1 cellular context compared by ENCODE assay signal in the genomic region with DNA sequence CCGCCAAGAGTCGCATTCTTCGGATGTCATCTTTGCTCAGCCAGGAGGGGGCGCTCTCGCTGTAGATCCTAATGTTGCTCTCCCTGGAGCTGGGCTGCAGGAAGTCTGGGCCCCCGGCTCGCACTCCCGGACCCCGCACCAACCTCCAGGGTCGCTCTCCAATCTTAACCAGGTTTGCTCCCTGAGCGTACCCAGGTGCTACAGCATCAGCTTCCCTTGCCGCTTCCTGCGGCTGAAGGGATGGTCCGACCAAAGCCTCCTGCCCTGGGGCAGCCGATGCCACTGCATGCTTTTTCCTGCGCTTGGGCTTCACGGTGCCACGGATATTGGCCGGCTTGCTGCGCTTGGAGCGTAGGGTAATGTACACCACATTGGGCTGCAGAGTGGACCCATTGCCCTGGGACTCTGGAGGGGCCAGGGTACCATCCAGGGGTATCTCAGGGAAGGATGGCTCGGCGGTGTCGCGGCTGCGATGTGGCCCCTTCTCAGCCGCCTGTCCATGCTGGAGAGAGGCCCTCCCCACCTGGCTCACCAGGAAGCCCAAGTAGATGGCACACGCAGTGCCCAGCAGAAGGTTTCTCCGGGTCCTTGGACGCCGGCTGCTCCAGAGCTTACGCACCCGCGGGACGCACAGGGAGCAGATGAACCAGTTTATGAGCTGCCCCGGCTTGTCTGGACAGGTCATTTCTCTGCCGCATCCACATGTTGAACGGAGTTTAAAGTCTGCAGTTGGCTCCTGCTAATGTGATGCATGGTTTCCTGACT.
TF ChIP-seq lines count a peak whose summit lies in the region.

No MANE protein-coding gene starts in this region.

TF ChIP-seq in HepG2, 621 proteins besides CTCF, POLR2A, EP300 and RAD21 (continued from another document and continues in another):
- TF ChIP-seq, protein P1, sequence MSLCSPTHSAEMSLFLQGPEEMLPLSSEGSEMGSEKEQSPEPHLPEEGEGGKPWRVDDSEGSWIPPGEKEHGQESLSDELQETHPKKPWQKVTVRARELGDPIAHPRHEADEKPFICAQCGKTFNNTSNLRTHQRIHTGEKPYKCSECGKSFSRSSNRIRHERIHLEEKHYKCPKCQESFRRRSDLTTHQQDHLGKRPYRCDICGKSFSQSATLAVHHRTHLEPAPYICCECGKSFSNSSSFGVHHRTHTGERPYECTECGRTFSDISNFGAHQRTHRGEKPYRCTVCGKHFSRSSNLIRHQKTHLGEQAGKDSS (CRISPR knock-in tag; IDR thresholded peaks at IDR 0.05; ENCODE audit: borderline replicate concordance, low read depth): peak; percentile 72; the same call in 1 of the 2 replicates
- TF ChIP-seq ZNF572 (CRISPR knock-in tag; IDR thresholded peaks at IDR 0.05): peak; percentile 59; the same call in 1 of the 2 replicates
- no peak for TF ChIP-seq IKZF1 (IDR thresholded peaks at IDR 0.05)
- TF ChIP-seq DR1 (CRISPR knock-in tag; IDR thresholded peaks at IDR 0.05): 0 out of 2 replicates have a peak, but pooled peaks have one; percentile 20
- TF ChIP-seq ZNF678 (CRISPR knock-in tag; IDR thresholded peaks at IDR 0.05): no peak
- TF ChIP-seq ZNF674 (CRISPR knock-in tag; IDR thresholded peaks at IDR 0.05; ENCODE audit: low read depth): no peak
- TF ChIP-seq ZNF772 (CRISPR knock-in tag; IDR thresholded peaks at IDR 0.05): peak; percentile 29; the same call in 1 of the 2 replicates
- TF ChIP-seq ZKSCAN5 (CRISPR knock-in tag; IDR thresholded peaks at IDR 0.05): no peak
- TF ChIP-seq, protein P2, sequence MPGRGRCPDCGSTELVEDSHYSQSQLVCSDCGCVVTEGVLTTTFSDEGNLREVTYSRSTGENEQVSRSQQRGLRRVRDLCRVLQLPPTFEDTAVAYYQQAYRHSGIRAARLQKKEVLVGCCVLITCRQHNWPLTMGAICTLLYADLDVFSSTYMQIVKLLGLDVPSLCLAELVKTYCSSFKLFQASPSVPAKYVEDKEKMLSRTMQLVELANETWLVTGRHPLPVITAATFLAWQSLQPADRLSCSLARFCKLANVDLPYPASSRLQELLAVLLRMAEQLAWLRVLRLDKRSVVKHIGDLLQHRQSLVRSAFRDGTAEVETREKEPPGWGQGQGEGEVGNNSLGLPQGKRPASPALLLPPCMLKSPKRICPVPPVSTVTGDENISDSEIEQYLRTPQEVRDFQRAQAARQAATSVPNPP (CRISPR knock-in tag; IDR thresholded peaks at IDR 0.05): no peak
- no peak for TF ChIP-seq ZEB1 (IDR thresholded peaks at IDR 0.05; ENCODE audit: insufficient replicate concordance, low read depth)
- TF ChIP-seq IRF2 (CRISPR knock-in tag; IDR thresholded peaks at IDR 0.05): no peak
- no peak for TF ChIP-seq EHMT2 (IDR thresholded peaks at IDR 0.05; ENCODE audit: borderline replicate concordance, low read depth, low read length)
- no peak for TF ChIP-seq MAFK (conservative IDR thresholded peaks at IDR 0.05 in 1 of 2, IDR thresholded peaks at IDR 0.05 in 1 of 2; ENCODE audit: low read length in 2 of 2)
- TF ChIP-seq ZNF713 (CRISPR knock-in tag; IDR thresholded peaks at IDR 0.05): no peak
- TF ChIP-seq, protein P3, sequence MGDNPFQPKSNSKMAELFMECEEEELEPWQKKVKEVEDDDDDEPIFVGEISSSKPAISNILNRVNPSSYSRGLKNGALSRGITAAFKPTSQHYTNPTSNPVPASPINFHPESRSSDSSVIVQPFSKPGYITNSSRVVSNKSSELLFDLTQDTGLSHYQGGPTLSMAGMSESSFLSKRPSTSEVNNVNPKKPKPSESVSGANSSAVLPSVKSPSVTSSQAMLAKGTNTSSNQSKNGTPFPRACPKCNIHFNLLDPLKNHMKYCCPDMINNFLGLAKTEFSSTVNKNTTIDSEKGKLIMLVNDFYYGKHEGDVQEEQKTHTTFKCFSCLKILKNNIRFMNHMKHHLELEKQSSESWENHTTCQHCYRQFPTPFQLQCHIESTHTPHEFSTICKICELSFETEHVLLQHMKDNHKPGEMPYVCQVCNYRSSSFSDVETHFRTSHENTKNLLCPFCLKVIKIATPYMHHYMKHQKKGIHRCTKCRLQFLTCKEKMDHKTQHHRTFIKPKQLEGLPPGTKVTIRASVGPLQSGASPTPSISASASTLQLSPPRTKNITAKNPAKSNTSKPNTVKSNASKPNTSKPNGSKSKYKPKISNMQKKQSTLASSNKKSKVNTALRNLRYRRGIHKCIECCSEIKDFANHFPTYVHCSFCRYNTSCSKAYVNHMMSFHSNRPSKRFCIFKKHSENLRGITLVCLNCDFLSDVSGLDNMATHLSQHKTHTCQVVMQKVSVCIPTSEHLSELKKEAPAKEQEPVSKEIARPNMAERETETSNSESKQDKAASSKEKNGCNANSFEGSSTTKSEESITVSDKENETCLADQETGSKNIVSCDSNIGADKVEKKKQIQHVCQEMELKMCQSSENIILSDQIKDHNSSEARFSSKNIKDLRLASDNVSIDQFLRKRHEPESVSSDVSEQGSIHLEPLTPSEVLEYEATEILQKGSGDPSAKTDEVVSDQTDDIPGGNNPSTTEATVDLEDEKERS (CRISPR knock-in tag; IDR thresholded peaks at IDR 0.05): 0 out of 2 replicates have a peak, but pooled peaks have one; percentile 8
- TF ChIP-seq, protein P4, sequence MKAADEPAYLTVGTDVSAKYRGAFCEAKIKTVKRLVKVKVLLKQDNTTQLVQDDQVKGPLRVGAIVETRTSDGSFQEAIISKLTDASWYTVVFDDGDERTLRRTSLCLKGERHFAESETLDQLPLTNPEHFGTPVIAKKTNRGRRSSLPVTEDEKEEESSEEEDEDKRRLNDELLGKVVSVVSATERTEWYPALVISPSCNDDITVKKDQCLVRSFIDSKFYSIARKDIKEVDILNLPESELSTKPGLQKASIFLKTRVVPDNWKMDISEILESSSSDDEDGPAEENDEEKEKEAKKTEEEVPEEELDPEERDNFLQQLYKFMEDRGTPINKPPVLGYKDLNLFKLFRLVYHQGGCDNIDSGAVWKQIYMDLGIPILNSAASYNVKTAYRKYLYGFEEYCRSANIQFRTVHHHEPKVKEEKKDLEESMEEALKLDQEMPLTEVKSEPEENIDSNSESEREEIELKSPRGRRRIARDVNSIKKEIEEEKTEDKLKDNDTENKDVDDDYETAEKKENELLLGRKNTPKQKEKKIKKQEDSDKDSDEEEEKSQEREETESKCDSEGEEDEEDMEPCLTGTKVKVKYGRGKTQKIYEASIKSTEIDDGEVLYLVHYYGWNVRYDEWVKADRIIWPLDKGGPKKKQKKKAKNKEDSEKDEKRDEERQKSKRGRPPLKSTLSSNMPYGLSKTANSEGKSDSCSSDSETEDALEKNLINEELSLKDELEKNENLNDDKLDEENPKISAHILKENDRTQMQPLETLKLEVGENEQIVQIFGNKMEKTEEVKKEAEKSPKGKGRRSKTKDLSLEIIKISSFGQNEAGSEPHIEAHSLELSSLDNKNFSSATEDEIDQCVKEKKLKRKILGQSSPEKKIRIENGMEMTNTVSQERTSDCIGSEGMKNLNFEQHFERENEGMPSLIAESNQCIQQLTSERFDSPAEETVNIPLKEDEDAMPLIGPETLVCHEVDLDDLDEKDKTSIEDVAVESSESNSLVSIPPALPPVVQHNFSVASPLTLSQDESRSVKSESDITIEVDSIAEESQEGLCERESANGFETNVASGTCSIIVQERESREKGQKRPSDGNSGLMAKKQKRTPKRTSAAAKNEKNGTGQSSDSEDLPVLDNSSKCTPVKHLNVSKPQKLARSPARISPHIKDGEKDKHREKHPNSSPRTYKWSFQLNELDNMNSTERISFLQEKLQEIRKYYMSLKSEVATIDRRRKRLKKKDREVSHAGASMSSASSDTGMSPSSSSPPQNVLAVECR (CRISPR knock-in tag; IDR thresholded peaks at IDR 0.05; ENCODE audit: borderline replicate concordance): peak; percentile 58; the same call in 1 of the 2 replicates
- no peak for TF ChIP-seq ATF1 (CRISPR knock-in tag; IDR thresholded peaks at IDR 0.05)
- TF ChIP-seq ZNF598 (CRISPR knock-in tag; IDR thresholded peaks at IDR 0.05; ENCODE audit: borderline replicate concordance): no peak
- no peak for TF ChIP-seq SMAD3 (CRISPR knock-in tag; IDR thresholded peaks at IDR 0.05)
- TF ChIP-seq, protein P5, sequence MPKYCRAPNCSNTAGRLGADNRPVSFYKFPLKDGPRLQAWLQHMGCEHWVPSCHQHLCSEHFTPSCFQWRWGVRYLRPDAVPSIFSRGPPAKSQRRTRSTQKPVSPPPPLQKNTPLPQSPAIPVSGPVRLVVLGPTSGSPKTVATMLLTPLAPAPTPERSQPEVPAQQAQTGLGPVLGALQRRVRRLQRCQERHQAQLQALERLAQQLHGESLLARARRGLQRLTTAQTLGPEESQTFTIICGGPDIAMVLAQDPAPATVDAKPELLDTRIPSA (CRISPR knock-in tag; IDR thresholded peaks at IDR 0.05; ENCODE audit: borderline replicate concordance): no peak
- peak; percentile 97 for TF ChIP-seq AGO2 (optimal IDR thresholded peaks at IDR 0.05; ENCODE audit: low read depth, low read length)
- no peak for TF ChIP-seq ZBTB3 (CRISPR knock-in tag; IDR thresholded peaks at IDR 0.05; ENCODE audit: borderline replicate concordance, low read depth)
- TF ChIP-seq ZNF484 (CRISPR knock-in tag; IDR thresholded peaks at IDR 0.05; ENCODE audit: borderline replicate concordance, low read depth): no peak
- TF ChIP-seq, protein P6, sequence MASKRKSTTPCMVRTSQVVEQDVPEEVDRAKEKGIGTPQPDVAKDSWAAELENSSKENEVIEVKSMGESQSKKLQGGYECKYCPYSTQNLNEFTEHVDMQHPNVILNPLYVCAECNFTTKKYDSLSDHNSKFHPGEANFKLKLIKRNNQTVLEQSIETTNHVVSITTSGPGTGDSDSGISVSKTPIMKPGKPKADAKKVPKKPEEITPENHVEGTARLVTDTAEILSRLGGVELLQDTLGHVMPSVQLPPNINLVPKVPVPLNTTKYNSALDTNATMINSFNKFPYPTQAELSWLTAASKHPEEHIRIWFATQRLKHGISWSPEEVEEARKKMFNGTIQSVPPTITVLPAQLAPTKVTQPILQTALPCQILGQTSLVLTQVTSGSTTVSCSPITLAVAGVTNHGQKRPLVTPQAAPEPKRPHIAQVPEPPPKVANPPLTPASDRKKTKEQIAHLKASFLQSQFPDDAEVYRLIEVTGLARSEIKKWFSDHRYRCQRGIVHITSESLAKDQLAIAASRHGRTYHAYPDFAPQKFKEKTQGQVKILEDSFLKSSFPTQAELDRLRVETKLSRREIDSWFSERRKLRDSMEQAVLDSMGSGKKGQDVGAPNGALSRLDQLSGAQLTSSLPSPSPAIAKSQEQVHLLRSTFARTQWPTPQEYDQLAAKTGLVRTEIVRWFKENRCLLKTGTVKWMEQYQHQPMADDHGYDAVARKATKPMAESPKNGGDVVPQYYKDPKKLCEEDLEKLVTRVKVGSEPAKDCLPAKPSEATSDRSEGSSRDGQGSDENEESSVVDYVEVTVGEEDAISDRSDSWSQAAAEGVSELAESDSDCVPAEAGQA (IDR thresholded peaks at IDR 0.05; ENCODE audit: low read depth): no peak
- TF ChIP-seq, protein P6 (CRISPR knock-in tag; IDR thresholded peaks at IDR 0.05; ENCODE audit: borderline replicate concordance): no peak
- no peak for TF ChIP-seq GABPA (IDR thresholded peaks at IDR 0.05; ENCODE audit: low read depth, low read length)
- no peak for TF ChIP-seq GABPA (CRISPR knock-in tag; IDR thresholded peaks at IDR 0.05; ENCODE audit: low read depth)
- TF ChIP-seq MTF1 (CRISPR knock-in tag; IDR thresholded peaks at IDR 0.05): no peak
- no peak for TF ChIP-seq NR2F1 (CRISPR knock-in tag; IDR thresholded peaks at IDR 0.05)
- TF ChIP-seq RXRB (CRISPR knock-in tag; IDR thresholded peaks at IDR 0.05; ENCODE audit: borderline replicate concordance): no peak; the same call in 1 of the 2 replicates
- TF ChIP-seq ZNF749 (CRISPR knock-in tag; IDR thresholded peaks at IDR 0.05; ENCODE audit: borderline replicate concordance): 0 out of 2 replicates have a peak, but pooled peaks have one; percentile 45
- no peak for TF ChIP-seq TARDBP (CRISPR knock-in tag; IDR thresholded peaks at IDR 0.05)
- no peak for TF ChIP-seq ZNF24 (IDR thresholded peaks at IDR 0.05)
- TF ChIP-seq, protein P7, sequence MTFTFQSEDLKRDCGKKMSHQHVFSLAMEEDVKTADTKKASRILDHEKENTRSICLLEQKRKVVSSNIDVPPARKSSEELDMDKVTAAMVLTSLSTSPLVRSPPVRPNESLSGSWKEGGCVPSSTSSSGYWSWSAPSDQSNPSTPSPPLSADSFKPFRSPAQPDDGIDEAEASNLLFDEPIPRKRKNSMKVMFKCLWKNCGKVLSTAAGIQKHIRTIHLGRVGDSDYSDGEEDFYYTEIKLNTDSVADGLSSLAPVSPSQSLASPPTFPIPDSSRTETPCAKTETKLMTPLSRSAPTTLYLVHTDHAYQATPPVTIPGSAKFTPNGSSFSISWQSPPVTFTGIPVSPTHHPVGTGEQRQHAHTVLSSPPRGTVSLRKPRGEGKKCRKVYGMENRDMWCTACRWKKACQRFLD (CRISPR knock-in tag; IDR thresholded peaks at IDR 0.05; ENCODE audit: borderline replicate concordance): no peak
- no peak for TF ChIP-seq ZNF496 (CRISPR knock-in tag; IDR thresholded peaks at IDR 0.05; ENCODE audit: insufficient replicate concordance)
- TF ChIP-seq, protein P8, sequence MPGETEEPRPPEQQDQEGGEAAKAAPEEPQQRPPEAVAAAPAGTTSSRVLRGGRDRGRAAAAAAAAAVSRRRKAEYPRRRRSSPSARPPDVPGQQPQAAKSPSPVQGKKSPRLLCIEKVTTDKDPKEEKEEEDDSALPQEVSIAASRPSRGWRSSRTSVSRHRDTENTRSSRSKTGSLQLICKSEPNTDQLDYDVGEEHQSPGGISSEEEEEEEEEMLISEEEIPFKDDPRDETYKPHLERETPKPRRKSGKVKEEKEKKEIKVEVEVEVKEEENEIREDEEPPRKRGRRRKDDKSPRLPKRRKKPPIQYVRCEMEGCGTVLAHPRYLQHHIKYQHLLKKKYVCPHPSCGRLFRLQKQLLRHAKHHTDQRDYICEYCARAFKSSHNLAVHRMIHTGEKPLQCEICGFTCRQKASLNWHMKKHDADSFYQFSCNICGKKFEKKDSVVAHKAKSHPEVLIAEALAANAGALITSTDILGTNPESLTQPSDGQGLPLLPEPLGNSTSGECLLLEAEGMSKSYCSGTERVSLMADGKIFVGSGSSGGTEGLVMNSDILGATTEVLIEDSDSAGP (CRISPR knock-in tag; IDR thresholded peaks at IDR 0.05; ENCODE audit: borderline replicate concordance): peak; percentile 89; the same call in 1 of the 2 replicates
